ENCODE assay signal across 1 cellular context in the genomic region with DNA sequence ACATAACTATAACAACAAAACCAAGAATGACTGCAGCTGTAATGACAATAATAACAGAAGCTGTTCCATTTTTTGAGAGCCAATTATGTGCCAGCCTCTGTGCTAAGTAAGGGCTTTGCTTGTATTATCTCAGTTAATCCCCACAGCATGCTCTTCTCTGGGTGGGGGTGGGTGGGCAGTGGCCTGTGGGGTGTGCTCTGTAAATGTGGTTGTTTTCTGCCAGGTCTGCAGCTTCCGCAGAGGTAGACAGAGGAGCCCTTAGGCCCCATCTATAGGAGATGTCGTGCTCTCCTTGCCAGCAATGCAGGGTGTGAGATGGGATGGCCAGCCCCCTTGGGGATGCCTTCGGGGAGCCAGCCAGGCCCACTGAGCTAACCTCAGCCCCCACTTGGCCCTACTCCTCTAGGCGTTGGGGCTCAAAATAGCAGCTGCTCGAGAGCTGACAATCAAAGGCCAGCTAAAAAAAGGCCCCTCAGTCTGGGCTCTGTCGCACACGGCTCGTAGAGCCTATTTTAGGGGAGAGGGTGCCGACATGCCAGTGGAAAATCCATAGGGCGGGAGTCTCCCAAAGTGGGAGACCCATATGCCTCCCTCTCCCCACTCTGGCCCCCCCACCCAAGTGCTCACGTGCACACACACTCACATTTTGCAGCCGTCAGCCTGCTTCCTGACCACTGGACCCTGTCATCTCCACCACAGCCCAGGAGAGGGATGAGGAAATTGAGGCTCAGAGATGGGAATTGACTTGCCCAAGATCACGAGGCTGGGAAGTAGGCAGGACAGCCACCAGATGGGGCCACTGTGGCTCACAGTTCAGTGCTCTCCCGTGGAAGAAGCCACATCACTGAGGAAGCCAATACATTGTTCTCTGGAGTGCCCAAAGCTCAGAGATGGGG.
TF ChIP-seq lines count a peak whose summit lies in the region.

No MANE protein-coding gene starts in this region.

TF ChIP-seq in H1, 55 proteins besides CTCF, POLR2A, EP300 and RAD21:
- TF ChIP-seq MAFK (IDR thresholded peaks at IDR 0.05; ENCODE audit: low read depth, low read length) (no peak), BACH1 (IDR thresholded peaks at IDR 0.05; ENCODE audit: low read length) (no peak), EGR1 (IDR thresholded peaks at IDR 0.05; ENCODE audit: borderline replicate concordance, low read depth, low read length) (no peak), TCF12 (IDR thresholded peaks at IDR 0.05; ENCODE audit: low read depth, low read length) (no peak), RFX5 (IDR thresholded peaks at IDR 0.05; ENCODE audit: borderline replicate concordance, low read depth, low read length) (no peak), HDAC2 (IDR thresholded peaks at IDR 0.05; ENCODE audit: borderline replicate concordance in 1 of 2, low read depth in 2 of 2, low read length in 2 of 2) (no peak), SIRT6 (IDR thresholded peaks at IDR 0.05; ENCODE audit: low read length) (no peak), CEBPB (IDR thresholded peaks at IDR 0.05; ENCODE audit: low read depth, low read length) (no peak), GTF2F1 (IDR thresholded peaks at IDR 0.05; ENCODE audit: borderline replicate concordance, low read depth, low read length) (no peak), RXRA (IDR thresholded peaks at IDR 0.05; ENCODE audit: insufficient read depth, low read depth, low read length) (no peak), EZH2 (IDR thresholded peaks at IDR 0.05; ENCODE audit: low read depth, low read length, severe bottlenecking) (no peak), HDAC6 (IDR thresholded peaks at IDR 0.05; ENCODE audit: low read depth, low read length) (no peak), SAP30 (IDR thresholded peaks at IDR 0.05; ENCODE audit: insufficient read depth, insufficient replicate concordance, low read length) (no peak), SUZ12 (IDR thresholded peaks at IDR 0.05; ENCODE audit: low read length) (no peak), KDM5A (IDR thresholded peaks at IDR 0.05; ENCODE audit: low read length) (no peak), ATF3 (IDR thresholded peaks at IDR 0.05; ENCODE audit: insufficient read depth, low read depth, low read length) (no peak), CHD2 (IDR thresholded peaks at IDR 0.05; ENCODE audit: low read length) (no peak)
- TF ChIP-seq, protein P1, sequence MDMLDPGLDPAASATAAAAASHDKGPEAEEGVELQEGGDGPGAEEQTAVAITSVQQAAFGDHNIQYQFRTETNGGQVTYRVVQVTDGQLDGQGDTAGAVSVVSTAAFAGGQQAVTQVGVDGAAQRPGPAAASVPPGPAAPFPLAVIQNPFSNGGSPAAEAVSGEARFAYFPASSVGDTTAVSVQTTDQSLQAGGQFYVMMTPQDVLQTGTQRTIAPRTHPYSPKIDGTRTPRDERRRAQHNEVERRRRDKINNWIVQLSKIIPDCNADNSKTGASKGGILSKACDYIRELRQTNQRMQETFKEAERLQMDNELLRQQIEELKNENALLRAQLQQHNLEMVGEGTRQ (IDR thresholded peaks at IDR 0.05; ENCODE audit: low read length), result no peak
